29 cellular contexts compared by ENCODE assay signal in the genomic region with DNA sequence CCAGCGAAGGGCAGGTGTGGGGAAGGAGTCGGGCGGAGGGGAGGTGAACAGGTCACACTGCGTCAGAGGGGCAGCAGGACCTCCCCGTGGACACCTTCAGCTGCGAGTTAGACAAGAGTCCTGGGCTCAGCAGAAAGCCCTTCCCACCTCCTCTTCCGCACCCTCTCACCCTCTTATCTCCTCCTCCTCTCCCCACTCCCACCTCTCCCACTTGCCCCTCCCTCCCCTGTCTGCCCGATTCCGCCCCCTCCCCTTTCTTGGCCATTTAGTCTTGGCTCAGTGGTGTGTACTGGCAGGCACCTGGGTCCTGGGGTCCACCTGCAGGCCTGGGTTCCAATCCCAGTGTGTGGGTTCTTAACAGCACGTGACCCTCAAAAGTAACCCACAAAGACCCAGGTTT. TPM values are rescaled to one million over a fixed set of nuclear protein-coding genes. Genes with fewer than 3 reads are reported as not detected.
"Had no signal": no experiment of that assay in that cellular context is flagged by ENCODE, and none has a peak within 500 bp of the region (broad histone marks: within the 10 kb centered on the region; RNA-seq: fewer than 3 reads in every experiment).

No MANE protein-coding gene starts in this region.

- H3K4me1 ChIP-seq: breast epithelium had no signal

- DNase-seq: activated CD4-positive, alpha-beta T cell treated with anti-CD3 and anti-CD28 coated beads for 1 hour; activated CD4-positive, alpha-beta T cell treated with anti-CD3 and anti-CD28 coated beads for 48 hours; activated CD4-positive, alpha-beta T cell treated with anti-CD3 and anti-CD28 coated beads, Interleukin-2, amount 50 U/mL, for 48 hours; activated CD4-positive, CD25-positive, alpha-beta regulatory T cell; activated CD8-positive, alpha-beta T cell treated with anti-CD3 and anti-CD28 coated beads, Interleukin-2, amount 10 ng/mL, durations not matched to agents 7 days and 5 days; activated gamma-delta T cell; activated naive CD4-positive, alpha-beta T cell treated with Interleukin-2 at 50 U/mL for 16 hours; activated naive CD8-positive, alpha-beta T cell treated with anti-CD3 and anti-CD28 coated beads, Interleukin-2, amount 10 ng/mL, durations not matched to agents 7 days and 5 days; activated T-cell treated with anti-CD3 and anti-CD28 coated beads, Interleukin-2, amount 50 U/mL, for 24 hours; body of pancreas; Kasumi-1; KG1; MG63; NCI-H1048; NCI-H1436 treated with DMSO at 0.1 percent for 48 hours; NCI-H1694 treated with DMSO at 0.1 percent for 48 hours; NCI-H2029; NCI-H345; NCI-H524 treated with DMSO at 0.1 percent for 48 hours; SIG-M5; SW 1271; T-helper 1 cell; T-helper 2 cell; T-helper 9 cell; WERI-Rb-1 had no signal

- H3K27ac ChIP-seq: body of pancreas had no signal

- H3K9me3 ChIP-seq: body of pancreas, breast epithelium, MG63 had no signal

- FAIRE-seq: astrocyte had no signal

- H3K36me3 ChIP-seq: breast epithelium, MG63, WERI-Rb-1 had no signal

- H3K4me3 ChIP-seq: body of pancreas, breast epithelium, MG63 had no signal

- ATAC-seq: activated CD8-positive, alpha-beta T cell treated with anti-CD3 and anti-CD28 coated beads, Interleukin-2, amount 10 ng/mL, durations not matched to agents 7 days and 5 days; body of pancreas; Panc1 had no signal

RNA-seq across cellular contexts. Expression of gene CYTH4, which starts 37.2 kb away (rescaled TPM):
- total RNA-seq: astrocyte, NCI-H460 had no signal
